1 cellular context compared by ENCODE assay signal in genomic region chr14:38113546-38113945, GRCh38.
TF ChIP-seq lines count a peak whose summit lies in the region.

No MANE protein-coding gene starts in this region.

TF ChIP-seq in GM23338, 12 proteins besides CTCF, POLR2A, EP300 and RAD21 (continued from another document):
- no peak for TF ChIP-seq ZNF462 (CRISPR knock-in tag; IDR thresholded peaks at IDR 0.05)
- no peak for TF ChIP-seq ZNF331 (CRISPR knock-in tag; IDR thresholded peaks at IDR 0.05; ENCODE audit: low read depth)
- TF ChIP-seq REST (IDR thresholded peaks at IDR 0.05; ENCODE audit: unreplicated experiment), result no peak
- TF ChIP-seq NANOG (IDR thresholded peaks at IDR 0.05; ENCODE audit: borderline replicate concordance), result no peak
- TF ChIP-seq STAT1 (IDR thresholded peaks at IDR 0.05; ENCODE audit: unreplicated experiment), result no peak
- no peak for TF ChIP-seq ETS1 (IDR thresholded peaks at IDR 0.05)
- no peak for TF ChIP-seq EZH2phosphoT487 (IDR thresholded peaks at IDR 0.05; ENCODE audit: unreplicated experiment)
- TF ChIP-seq POLR2AphosphoS5 (IDR thresholded peaks at IDR 0.05; ENCODE audit: low read depth), result no peak
- TF ChIP-seq EZH2 (IDR thresholded peaks at IDR 0.05; ENCODE audit: low read depth, unreplicated experiment), result no peak
- TF ChIP-seq ZNF114 (CRISPR knock-in tag; IDR thresholded peaks at IDR 0.05), result no peak
- no peak for TF ChIP-seq CREB1 (CRISPR knock-in tag; IDR thresholded peaks at IDR 0.05; ENCODE audit: low read depth)
